1 cellular context compared by ENCODE assay signal in the genomic region with DNA sequence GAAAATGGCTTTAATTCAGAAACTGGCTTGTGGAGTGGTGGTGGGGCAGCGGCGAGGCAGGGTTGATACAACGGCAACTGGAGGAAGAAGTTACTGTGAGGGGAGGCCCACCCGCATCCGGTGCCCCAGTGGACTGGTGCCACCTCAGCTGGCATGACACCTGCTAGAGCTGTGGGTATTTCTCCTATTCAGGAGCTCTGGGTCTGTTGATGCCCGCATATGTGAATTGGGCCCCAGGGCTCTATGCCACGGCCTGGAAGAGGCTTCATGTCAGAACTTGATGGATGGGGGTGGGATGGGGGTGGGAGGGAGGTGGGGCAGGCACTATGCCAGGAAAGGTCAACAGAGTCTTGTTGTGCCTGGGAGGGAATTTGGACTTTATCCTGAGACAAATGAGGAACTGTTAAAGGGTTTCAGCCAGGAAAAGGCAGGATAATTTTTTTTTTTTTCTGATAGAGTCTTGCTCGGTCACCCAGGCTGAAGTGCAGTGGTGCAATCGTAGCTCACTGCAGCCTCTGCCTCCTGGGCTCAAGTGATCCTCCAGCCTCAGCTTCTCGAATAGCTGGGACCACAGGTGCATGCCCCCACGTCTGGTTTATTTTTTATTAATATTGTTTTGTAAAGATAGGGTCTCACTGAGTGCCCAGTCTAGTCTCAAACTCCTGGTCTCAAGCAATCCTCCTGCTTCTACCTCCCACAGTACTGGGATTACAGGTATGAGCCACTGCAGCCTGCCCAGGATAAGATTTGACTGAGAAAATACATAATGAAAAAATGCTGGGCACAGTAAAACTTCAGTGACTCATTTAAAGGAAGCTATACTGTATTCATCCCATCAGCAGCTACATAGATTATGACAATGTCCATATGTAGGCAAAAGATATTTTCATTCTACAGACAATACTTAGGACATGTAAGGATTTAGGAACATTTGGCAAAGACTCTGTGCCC.
TF ChIP-seq lines count a peak whose summit lies in the region.

No MANE protein-coding gene starts in this region.

TF ChIP-seq in HepG2, 621 proteins besides CTCF, POLR2A, EP300 and RAD21 (continued from another document and continues in another):
- TF ChIP-seq, protein P1, sequence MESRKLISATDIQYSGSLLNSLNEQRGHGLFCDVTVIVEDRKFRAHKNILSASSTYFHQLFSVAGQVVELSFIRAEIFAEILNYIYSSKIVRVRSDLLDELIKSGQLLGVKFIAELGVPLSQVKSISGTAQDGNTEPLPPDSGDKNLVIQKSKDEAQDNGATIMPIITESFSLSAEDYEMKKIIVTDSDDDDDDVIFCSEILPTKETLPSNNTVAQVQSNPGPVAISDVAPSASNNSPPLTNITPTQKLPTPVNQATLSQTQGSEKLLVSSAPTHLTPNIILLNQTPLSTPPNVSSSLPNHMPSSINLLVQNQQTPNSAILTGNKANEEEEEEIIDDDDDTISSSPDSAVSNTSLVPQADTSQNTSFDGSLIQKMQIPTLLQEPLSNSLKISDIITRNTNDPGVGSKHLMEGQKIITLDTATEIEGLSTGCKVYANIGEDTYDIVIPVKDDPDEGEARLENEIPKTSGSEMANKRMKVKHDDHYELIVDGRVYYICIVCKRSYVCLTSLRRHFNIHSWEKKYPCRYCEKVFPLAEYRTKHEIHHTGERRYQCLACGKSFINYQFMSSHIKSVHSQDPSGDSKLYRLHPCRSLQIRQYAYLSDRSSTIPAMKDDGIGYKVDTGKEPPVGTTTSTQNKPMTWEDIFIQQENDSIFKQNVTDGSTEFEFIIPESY (CRISPR knock-in tag; IDR thresholded peaks at IDR 0.05): no peak
- TF ChIP-seq ELF3 (CRISPR knock-in tag; IDR thresholded peaks at IDR 0.05) (peak; percentile 80), RXRA (CRISPR knock-in tag; IDR thresholded peaks at IDR 0.05) (no peak), HNRNPLL (IDR thresholded peaks at IDR 0.05; ENCODE audit: low read depth, low read length, poor library complexity, severe bottlenecking) (no peak), NR2F1 (CRISPR knock-in tag; IDR thresholded peaks at IDR 0.05) (peak in 1 of 2 experiments; percentile 64; a peak in 2 of 4 replicates), ZNF547 (CRISPR knock-in tag; IDR thresholded peaks at IDR 0.05) (no peak), ZBTB7B (CRISPR knock-in tag; IDR thresholded peaks at IDR 0.05) (peak; percentile 44; the same call in 1 of the 2 replicates), ZFP90 (CRISPR knock-in tag; IDR thresholded peaks at IDR 0.05; ENCODE audit: borderline replicate concordance) (peak; percentile 88), GABPA (IDR thresholded peaks at IDR 0.05; ENCODE audit: low read depth, low read length) (no peak), GABPA (CRISPR knock-in tag; IDR thresholded peaks at IDR 0.05; ENCODE audit: low read depth) (no peak), ZNF556 (CRISPR knock-in tag; IDR thresholded peaks at IDR 0.05; ENCODE audit: borderline replicate concordance) (no peak), ZNF768 (CRISPR knock-in tag; IDR thresholded peaks at IDR 0.05) (no peak), LCORL (IDR thresholded peaks at IDR 0.05) (no peak), LCORL (CRISPR knock-in tag; IDR thresholded peaks at IDR 0.05) (no peak; the same call in 1 of the 2 replicates), ZNF530 (CRISPR knock-in tag; IDR thresholded peaks at IDR 0.05; ENCODE audit: low read depth) (no peak), MLLT10 (CRISPR knock-in tag; IDR thresholded peaks at IDR 0.05) (no peak), ZEB1 (IDR thresholded peaks at IDR 0.05; ENCODE audit: insufficient replicate concordance, low read depth) (peak; percentile 6), PRMT3 (CRISPR knock-in tag; IDR thresholded peaks at IDR 0.05; ENCODE audit: borderline replicate concordance, low read depth) (no peak), RARA (CRISPR knock-in tag; IDR thresholded peaks at IDR 0.05) (peak; percentile 72), ZSCAN21 (CRISPR knock-in tag; IDR thresholded peaks at IDR 0.05; ENCODE audit: borderline replicate concordance) (no peak), TOPORS (CRISPR knock-in tag; IDR thresholded peaks at IDR 0.05) (no peak), ZBTB7A (CRISPR knock-in tag; IDR thresholded peaks at IDR 0.05) (no peak), KMT2B (CRISPR knock-in tag; IDR thresholded peaks at IDR 0.05) (0 out of 2 replicates have a peak, but pooled peaks have one; percentile 44), CEBPG (CRISPR knock-in tag; IDR thresholded peaks at IDR 0.05) (peak; percentile 88), CHCHD3 (CRISPR knock-in tag; IDR thresholded peaks at IDR 0.05) (no peak), POLR2AphosphoS2 (IDR thresholded peaks at IDR 0.05; ENCODE audit: low read depth, low read length) (no peak), KDM3A (CRISPR knock-in tag; IDR thresholded peaks at IDR 0.05; ENCODE audit: low read depth) (0 out of 2 replicates have a peak, but pooled peaks have one; percentile 27), MBD4 (IDR thresholded peaks at IDR 0.05; ENCODE audit: borderline replicate concordance, low read length) (no peak), ZNF335 (CRISPR knock-in tag; IDR thresholded peaks at IDR 0.05) (no peak), MED8 (CRISPR knock-in tag; IDR thresholded peaks at IDR 0.05; ENCODE audit: insufficient replicate concordance) (peak; percentile 26), RNF2 (conservative IDR thresholded peaks at IDR 0.05; ENCODE audit: low read depth) (no peak), MAFG (CRISPR knock-in tag; IDR thresholded peaks at IDR 0.05) (no peak)
- TF ChIP-seq, protein P2, sequence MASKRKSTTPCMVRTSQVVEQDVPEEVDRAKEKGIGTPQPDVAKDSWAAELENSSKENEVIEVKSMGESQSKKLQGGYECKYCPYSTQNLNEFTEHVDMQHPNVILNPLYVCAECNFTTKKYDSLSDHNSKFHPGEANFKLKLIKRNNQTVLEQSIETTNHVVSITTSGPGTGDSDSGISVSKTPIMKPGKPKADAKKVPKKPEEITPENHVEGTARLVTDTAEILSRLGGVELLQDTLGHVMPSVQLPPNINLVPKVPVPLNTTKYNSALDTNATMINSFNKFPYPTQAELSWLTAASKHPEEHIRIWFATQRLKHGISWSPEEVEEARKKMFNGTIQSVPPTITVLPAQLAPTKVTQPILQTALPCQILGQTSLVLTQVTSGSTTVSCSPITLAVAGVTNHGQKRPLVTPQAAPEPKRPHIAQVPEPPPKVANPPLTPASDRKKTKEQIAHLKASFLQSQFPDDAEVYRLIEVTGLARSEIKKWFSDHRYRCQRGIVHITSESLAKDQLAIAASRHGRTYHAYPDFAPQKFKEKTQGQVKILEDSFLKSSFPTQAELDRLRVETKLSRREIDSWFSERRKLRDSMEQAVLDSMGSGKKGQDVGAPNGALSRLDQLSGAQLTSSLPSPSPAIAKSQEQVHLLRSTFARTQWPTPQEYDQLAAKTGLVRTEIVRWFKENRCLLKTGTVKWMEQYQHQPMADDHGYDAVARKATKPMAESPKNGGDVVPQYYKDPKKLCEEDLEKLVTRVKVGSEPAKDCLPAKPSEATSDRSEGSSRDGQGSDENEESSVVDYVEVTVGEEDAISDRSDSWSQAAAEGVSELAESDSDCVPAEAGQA (IDR thresholded peaks at IDR 0.05; ENCODE audit: low read depth): no peak
- TF ChIP-seq, protein P2 (CRISPR knock-in tag; IDR thresholded peaks at IDR 0.05; ENCODE audit: borderline replicate concordance): no peak; the same call in 1 of the 2 replicates
- TF ChIP-seq, protein P3, sequence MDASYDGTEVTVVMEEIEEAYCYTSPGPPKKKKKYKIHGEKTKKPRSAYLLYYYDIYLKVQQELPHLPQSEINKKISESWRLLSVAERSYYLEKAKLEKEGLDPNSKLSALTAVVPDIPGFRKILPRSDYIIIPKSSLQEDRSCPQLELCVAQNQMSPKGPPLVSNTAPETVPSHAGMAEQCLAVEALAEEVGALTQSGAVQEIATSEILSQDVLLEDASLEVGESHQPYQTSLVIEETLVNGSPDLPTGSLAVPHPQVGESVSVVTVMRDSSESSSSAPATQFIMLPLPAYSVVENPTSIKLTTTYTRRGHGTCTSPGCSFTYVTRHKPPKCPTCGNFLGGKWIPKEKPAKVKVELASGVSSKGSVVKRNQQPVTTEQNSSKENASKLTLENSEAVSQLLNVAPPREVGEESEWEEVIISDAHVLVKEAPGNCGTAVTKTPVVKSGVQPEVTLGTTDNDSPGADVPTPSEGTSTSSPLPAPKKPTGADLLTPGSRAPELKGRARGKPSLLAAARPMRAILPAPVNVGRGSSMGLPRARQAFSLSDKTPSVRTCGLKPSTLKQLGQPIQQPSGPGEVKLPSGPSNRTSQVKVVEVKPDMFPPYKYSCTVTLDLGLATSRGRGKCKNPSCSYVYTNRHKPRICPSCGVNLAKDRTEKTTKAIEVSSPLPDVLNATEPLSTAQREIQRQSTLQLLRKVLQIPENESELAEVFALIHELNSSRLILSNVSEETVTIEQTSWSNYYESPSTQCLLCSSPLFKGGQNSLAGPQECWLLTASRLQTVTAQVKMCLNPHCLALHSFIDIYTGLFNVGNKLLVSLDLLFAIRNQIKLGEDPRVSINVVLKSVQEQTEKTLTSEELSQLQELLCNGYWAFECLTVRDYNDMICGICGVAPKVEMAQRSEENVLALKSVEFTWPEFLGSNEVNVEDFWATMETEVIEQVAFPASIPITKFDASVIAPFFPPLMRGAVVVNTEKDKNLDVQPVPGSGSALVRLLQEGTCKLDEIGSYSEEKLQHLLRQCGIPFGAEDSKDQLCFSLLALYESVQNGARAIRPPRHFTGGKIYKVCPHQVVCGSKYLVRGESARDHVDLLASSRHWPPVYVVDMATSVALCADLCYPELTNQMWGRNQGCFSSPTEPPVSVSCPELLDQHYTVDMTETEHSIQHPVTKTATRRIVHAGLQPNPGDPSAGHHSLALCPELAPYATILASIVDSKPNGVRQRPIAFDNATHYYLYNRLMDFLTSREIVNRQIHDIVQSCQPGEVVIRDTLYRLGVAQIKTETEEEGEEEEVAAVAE (CRISPR knock-in tag; IDR thresholded peaks at IDR 0.05; ENCODE audit: borderline replicate concordance): no peak
- TF ChIP-seq, protein P4, sequence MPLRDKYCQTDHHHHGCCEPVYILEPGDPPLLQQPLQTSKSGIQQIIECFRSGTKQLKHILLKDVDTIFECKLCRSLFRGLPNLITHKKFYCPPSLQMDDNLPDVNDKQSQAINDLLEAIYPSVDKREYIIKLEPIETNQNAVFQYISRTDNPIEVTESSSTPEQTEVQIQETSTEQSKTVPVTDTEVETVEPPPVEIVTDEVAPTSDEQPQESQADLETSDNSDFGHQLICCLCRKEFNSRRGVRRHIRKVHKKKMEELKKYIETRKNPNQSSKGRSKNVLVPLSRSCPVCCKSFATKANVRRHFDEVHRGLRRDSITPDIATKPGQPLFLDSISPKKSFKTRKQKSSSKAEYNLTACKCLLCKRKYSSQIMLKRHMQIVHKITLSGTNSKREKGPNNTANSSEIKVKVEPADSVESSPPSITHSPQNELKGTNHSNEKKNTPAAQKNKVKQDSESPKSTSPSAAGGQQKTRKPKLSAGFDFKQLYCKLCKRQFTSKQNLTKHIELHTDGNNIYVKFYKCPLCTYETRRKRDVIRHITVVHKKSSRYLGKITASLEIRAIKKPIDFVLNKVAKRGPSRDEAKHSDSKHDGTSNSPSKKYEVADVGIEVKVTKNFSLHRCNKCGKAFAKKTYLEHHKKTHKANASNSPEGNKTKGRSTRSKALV (CRISPR knock-in tag; IDR thresholded peaks at IDR 0.05): no peak
- TF ChIP-seq, protein P5, sequence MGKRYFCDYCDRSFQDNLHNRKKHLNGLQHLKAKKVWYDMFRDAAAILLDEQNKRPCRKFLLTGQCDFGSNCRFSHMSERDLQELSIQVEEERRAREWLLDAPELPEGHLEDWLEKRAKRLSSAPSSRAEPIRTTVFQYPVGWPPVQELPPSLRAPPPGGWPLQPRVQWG (CRISPR knock-in tag; IDR thresholded peaks at IDR 0.05; ENCODE audit: borderline replicate concordance, low read depth): no peak
- TF ChIP-seq, protein P6, sequence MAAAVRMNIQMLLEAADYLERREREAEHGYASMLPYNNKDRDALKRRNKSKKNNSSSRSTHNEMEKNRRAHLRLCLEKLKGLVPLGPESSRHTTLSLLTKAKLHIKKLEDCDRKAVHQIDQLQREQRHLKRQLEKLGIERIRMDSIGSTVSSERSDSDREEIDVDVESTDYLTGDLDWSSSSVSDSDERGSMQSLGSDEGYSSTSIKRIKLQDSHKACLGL (CRISPR knock-in tag; IDR thresholded peaks at IDR 0.05): no peak
- TF ChIP-seq, protein P7, sequence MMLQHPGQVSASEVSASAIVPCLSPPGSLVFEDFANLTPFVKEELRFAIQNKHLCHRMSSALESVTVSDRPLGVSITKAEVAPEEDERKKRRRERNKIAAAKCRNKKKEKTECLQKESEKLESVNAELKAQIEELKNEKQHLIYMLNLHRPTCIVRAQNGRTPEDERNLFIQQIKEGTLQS (CRISPR knock-in tag; IDR thresholded peaks at IDR 0.05): no peak
- TF ChIP-seq, protein P8, sequence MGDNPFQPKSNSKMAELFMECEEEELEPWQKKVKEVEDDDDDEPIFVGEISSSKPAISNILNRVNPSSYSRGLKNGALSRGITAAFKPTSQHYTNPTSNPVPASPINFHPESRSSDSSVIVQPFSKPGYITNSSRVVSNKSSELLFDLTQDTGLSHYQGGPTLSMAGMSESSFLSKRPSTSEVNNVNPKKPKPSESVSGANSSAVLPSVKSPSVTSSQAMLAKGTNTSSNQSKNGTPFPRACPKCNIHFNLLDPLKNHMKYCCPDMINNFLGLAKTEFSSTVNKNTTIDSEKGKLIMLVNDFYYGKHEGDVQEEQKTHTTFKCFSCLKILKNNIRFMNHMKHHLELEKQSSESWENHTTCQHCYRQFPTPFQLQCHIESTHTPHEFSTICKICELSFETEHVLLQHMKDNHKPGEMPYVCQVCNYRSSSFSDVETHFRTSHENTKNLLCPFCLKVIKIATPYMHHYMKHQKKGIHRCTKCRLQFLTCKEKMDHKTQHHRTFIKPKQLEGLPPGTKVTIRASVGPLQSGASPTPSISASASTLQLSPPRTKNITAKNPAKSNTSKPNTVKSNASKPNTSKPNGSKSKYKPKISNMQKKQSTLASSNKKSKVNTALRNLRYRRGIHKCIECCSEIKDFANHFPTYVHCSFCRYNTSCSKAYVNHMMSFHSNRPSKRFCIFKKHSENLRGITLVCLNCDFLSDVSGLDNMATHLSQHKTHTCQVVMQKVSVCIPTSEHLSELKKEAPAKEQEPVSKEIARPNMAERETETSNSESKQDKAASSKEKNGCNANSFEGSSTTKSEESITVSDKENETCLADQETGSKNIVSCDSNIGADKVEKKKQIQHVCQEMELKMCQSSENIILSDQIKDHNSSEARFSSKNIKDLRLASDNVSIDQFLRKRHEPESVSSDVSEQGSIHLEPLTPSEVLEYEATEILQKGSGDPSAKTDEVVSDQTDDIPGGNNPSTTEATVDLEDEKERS (CRISPR knock-in tag; IDR thresholded peaks at IDR 0.05): peak; percentile 52; the same call in 1 of the 2 replicates
